Comparison of ENCODE assay signal across 26 cellular contexts in the genomic region with DNA sequence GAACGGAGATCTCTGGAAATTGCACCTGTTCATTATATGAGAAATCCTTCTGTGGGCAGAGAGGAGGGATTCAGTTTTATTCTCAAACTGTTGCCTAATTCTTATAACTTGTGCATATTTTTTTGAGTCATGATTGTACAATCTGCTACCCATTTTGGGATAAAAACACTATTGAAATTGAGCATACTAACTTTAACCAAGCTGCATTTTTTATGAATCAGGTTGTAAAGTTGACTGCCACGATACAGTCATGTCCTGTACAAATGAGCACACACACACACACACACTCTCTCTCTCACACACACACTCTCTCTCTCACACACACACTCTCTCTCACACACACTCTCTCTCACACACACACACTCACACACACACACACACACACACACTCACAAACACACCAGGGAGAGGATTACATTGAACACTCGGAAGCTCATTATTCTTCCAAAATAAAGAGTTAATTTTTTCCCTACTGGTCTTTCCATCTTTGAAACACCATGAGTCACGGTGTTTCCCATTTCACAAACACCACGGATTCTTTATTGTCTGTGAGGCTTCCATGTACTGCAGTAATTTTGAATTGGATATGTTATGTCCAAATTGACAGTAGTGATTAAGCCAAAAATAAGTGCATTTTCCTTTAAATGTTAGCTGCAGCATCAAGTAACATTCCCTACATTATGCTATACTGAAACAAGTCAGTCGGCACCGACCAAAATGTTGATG.
DNase-seq lines count a peak whose midpoint lies in the region; ATAC-seq and TF ChIP-seq lines count a peak whose summit lies in the region.
"Had no signal": no experiment of that assay in that cellular context is flagged by ENCODE, and none has a peak within 500 bp of the region (broad histone marks: within the 10 kb centered on the region; RNA-seq: fewer than 3 reads in every experiment).

No MANE protein-coding gene starts in this region.

- no peak overlapping the region for H3K9ac ChIP-seq in fibroblast of lung (ENCODE audit: insufficient read depth, low read length)

- no peak for TF ChIP-seq CTCF in AG09309 (IDR thresholded peaks at IDR 0.05; ENCODE audit: control insufficient read depth, insufficient read depth, low read depth, low read length, missing control alignments)
- no peak for TF ChIP-seq CTCF in fibroblast of lung (conservative IDR thresholded peaks at IDR 0.05 in 1 of 2, IDR thresholded peaks at IDR 0.05 in 1 of 2; ENCODE audit: low read depth in 1 of 2, low read length in 2 of 2)

- no peaks in the 10 kb centered on the region for H3K9me3 ChIP-seq in fibroblast of lung (ENCODE audit: control insufficient read depth, insufficient read depth, low read depth, low read length)
- H3K9me3 ChIP-seq: heart right ventricle, thoracic aorta had no signal

- no peaks in the 10 kb centered on the region for H3K36me3 ChIP-seq in fibroblast of lung (ENCODE audit: control insufficient read depth, insufficient read depth, low read length)
- H3K36me3 ChIP-seq: heart right ventricle, thoracic aorta had no signal

- H3K27ac ChIP-seq in fibroblast of lung (ENCODE audit: insufficient read depth, low read length) = no peak overlapping the region
- H3K27ac ChIP-seq: foreskin keratinocyte, heart right ventricle, RWPE1, SK-N-MC, thoracic aorta had no signal

- H2AFZ ChIP-seq in fibroblast of lung (ENCODE audit: low read length) = peak overlapping the region; percentile 34

- H3K79me2 ChIP-seq in fibroblast of lung (ENCODE audit: control insufficient read depth, insufficient read depth, low read length) = no peaks in the 10 kb centered on the region

- no peak for ATAC-seq in HG03469 (IDR thresholded peaks at IDR 0.05; ENCODE audit: unreplicated experiment)
- ATAC-seq: foreskin keratinocyte; heart right ventricle; naive thymus-derived CD8-positive, alpha-beta T cell; stimulated activated naive B cell treated with anti-CD40 and anti-IgM and Interleukin-4, amounts not matched to agents 10 μg/mL and 1 μg/mL and 100 μg/mL, for 72 hours had no signal

- peak; percentile 7 for DNase-seq in AG09309 (ENCODE audit: low read depth)
- DNase-seq in Caki2 (ENCODE audit: low read depth) = peak; percentile 22
- DNase-seq in NCI-H2227 treated with DMSO at 0.1 percent for 48 hours (lab: John Stamatoyannopoulos, UW) = peak; percentile 62
- peak; percentile 5 to 8 for DNase-seq in fibroblast of lung (ENCODE audit: low read depth in 2 of 2)
- no peak for DNase-seq in NCI-H187 (lab: John Stamatoyannopoulos, UW)
- DNase-seq in NCI-H1092 treated with DMSO at 0.1 percent for 48 hours (lab: John Stamatoyannopoulos, UW) = no peak
- DNase-seq: activated CD4-positive, alpha-beta T cell treated with anti-CD3 and anti-CD28 coated beads for 48 hours; activated naive CD4-positive, alpha-beta T cell treated with anti-CD3 and anti-CD28 coated beads for 36 hours; activated T-cell treated with anti-CD3 and anti-CD28 coated beads, Interleukin-2, amount 50 U/mL, for 48 hours; anterior cingulate cortex; central memory CD4-positive, alpha-beta T cell; dorsolateral prefrontal cortex; EL; foreskin keratinocyte; heart right ventricle; naive thymus-derived CD8-positive, alpha-beta T cell; NCI-H1417 treated with DMSO at 0.1 percent for 48 hours; NCI-H2171; NCI-H526; occipital lobe; stimulated activated CD4-positive, alpha-beta T cell treated with anti-CD3 and anti-CD28 coated beads, Interleukin-4, amount 100 ng/mL, for 1 hour; stimulated activated naive B cell treated with anti-CD40 and anti-IgM and Interleukin-4, amounts not matched to agents 10 μg/mL and 1 μg/mL and 100 μg/mL, for 72 hours had no signal

- H3K4me3 ChIP-seq in AG09309 (ENCODE audit: control insufficient read depth, low read depth, low read length) = no peak overlapping the region
- H3K4me3 ChIP-seq in fibroblast of lung (replicated peaks in 1 of 4; ENCODE audit: control extremely low read depth in 1 of 4, insufficient read depth in 1 of 4, low read depth in 3 of 4, low read length in 4 of 4) = no peak overlapping the region
- H3K4me3 ChIP-seq: heart right ventricle, SK-N-MC, thoracic aorta had no signal

- no peaks in the 10 kb centered on the region for H3K27me3 ChIP-seq in fibroblast of lung (ENCODE audit: control insufficient read depth, insufficient read depth, low read length)
- H3K27me3 ChIP-seq: heart right ventricle had no signal

- peak overlapping the region; percentile 15 for H3K4me2 ChIP-seq in fibroblast of lung (ENCODE audit: extremely low read depth, insufficient read depth, low read length)

- in situ Hi-C loops in Caki2 (cut with HindIII; ENCODE audit: low pct_unique_long_range_greater_than_20kb, low sequenced_read_pairs) = no loop called here

- no peaks in the 10 kb centered on the region for H4K20me1 ChIP-seq in fibroblast of lung (ENCODE audit: control insufficient read depth, extremely low read depth, insufficient read depth, low read length)

- H3K4me1 ChIP-seq in fibroblast of lung (ENCODE audit: control insufficient read depth, extremely low read depth, insufficient read depth, low read length) = no peaks in the 10 kb centered on the region
- H3K4me1 ChIP-seq: foreskin keratinocyte, heart right ventricle had no signal

Comparison
In these comparisons a context has a peak if more than half of its experiments do, and no peak if none do; other contexts are left out.
1. DNase-seq: peak in AG09309 (single experiment), Caki2 (single experiment), NCI-H2227 treated with DMSO at 0.1 percent for 48 hours (single experiment) and fibroblast of lung (2 of 2); none in NCI-H187 (0 of 2) and NCI-H1092 treated with DMSO at 0.1 percent for 48 hours (single experiment).